In genomic region chr6:165665384-165665672, GRCh38 we compare ENCODE assay signal across 16 cellular contexts. TPM values are rescaled to one million over a fixed set of nuclear protein-coding genes. Genes with fewer than 3 reads are reported as not detected.
"Had no signal": no experiment of that assay in that cellular context is flagged by ENCODE, and none has a peak within 500 bp of the region (broad histone marks: within the 10 kb centered on the region; RNA-seq: fewer than 3 reads in every experiment).

No MANE protein-coding gene starts in this region.

- H3K4me3 ChIP-seq: breast epithelium, esophagus squamous epithelium, lower lobe of right lung, thoracic aorta had no signal

- H3K27ac Mint-ChIP-seq: activated CD8-positive, alpha-beta memory T cell treated with anti-CD3 and anti-CD28 coated beads, Interleukin-2, amount 10 ng/mL, durations not matched to agents 7 days and 5 days; activated naive CD8-positive, alpha-beta T cell treated with anti-CD3 and anti-CD28 coated beads for 36 hours; T-helper 2 cell treated with Interferon-gamma antibody and Interleukin-4, amounts not matched to agents 5 μg/mL and 100 μg/mL, for 36 hours had no signal

- H3K4me1 Mint-ChIP-seq: activated naive CD8-positive, alpha-beta T cell treated with anti-CD3 and anti-CD28 coated beads for 36 hours had no signal

- H3K9me3 ChIP-seq: breast epithelium, esophagus squamous epithelium, lower lobe of right lung, stomach, thoracic aorta had no signal

- H3K27ac ChIP-seq: breast epithelium, dorsolateral prefrontal cortex, esophagus squamous epithelium, foreskin keratinocyte, lower lobe of right lung, stomach, thoracic aorta had no signal

- H3K9me3 Mint-ChIP-seq: activated naive CD8-positive, alpha-beta T cell treated with anti-CD3 and anti-CD28 coated beads for 36 hours; activated T-cell treated with anti-CD3 and anti-CD28 coated beads, Interleukin-2, amount 50 U/mL, for 4 hours; T-helper 2 cell treated with Interferon-gamma antibody and Interleukin-4, amounts not matched to agents 5 μg/mL and 100 μg/mL, for 36 hours had no signal

- H3K4me1 ChIP-seq: foreskin keratinocyte had no signal

- H3K4me3 Mint-ChIP-seq: activated CD8-positive, alpha-beta memory T cell treated with anti-CD3 and anti-CD28 coated beads, Interleukin-2, amount 10 ng/mL, durations not matched to agents 7 days and 5 days; activated naive CD8-positive, alpha-beta T cell treated with anti-CD3 and anti-CD28 coated beads for 36 hours; activated T-cell treated with anti-CD3 and anti-CD28 coated beads, Interleukin-2, amount 50 U/mL, for 4 hours; T-helper 2 cell treated with Interferon-gamma antibody and Interleukin-4, amounts not matched to agents 5 μg/mL and 100 μg/mL, for 36 hours had no signal

- ATAC-seq: activated CD8-positive, alpha-beta memory T cell treated with anti-CD3 and anti-CD28 coated beads, Interleukin-2, amount 10 ng/mL, durations not matched to agents 7 days and 5 days; activated T-cell treated with anti-CD3 and anti-CD28 coated beads, Interleukin-2, amount 50 U/mL, for 4 hours; foreskin keratinocyte; lower lobe of right lung had no signal

- H3K36me3 ChIP-seq: breast epithelium, esophagus squamous epithelium, lower lobe of right lung, stomach, thoracic aorta had no signal

- H3K36me3 Mint-ChIP-seq: activated naive CD8-positive, alpha-beta T cell treated with anti-CD3 and anti-CD28 coated beads for 36 hours had no signal

- DNase-seq: activated CD4-positive, alpha-beta T cell treated with anti-CD3 and anti-CD28 coated beads for 1 hour; activated CD4-positive, alpha-beta T cell treated with anti-CD3 and anti-CD28 coated beads, Interleukin-2, amount 50 U/mL, for 48 hours; activated CD8-positive, alpha-beta memory T cell treated with anti-CD3 and anti-CD28 coated beads, Interleukin-2, amount 10 ng/mL, durations not matched to agents 7 days and 5 days; activated gamma-delta T cell treated with Interleukin-2 at 50 U/mL for 16 hours; activated naive CD8-positive, alpha-beta T cell treated with anti-CD3 and anti-CD28 coated beads for 36 hours; activated T-cell treated with anti-CD3 and anti-CD28 coated beads, Interleukin-2, amount 50 U/mL, for 4 hours; dorsolateral prefrontal cortex; esophagus squamous epithelium; foreskin keratinocyte; lower lobe of right lung; midbrain; stimulated activated CD4-positive, alpha-beta T cell treated with anti-CD3 and anti-CD28 coated beads, Interleukin-4, amount 100 ng/mL, for 4 hours; stomach had no signal

RNA-seq across cellular contexts. Expression of gene PDE10A, which starts 2.3 kb away (rescaled TPM):
- total RNA-seq: activated CD8-positive, alpha-beta memory T cell treated with anti-CD3 and anti-CD28 coated beads, Interleukin-2, amount 10 ng/mL, durations not matched to agents 7 days and 5 days; activated naive CD8-positive, alpha-beta T cell treated with anti-CD3 and anti-CD28 coated beads for 36 hours; foreskin keratinocyte had no signal
- polyA plus RNA-seq: foreskin keratinocyte had no signal
